21 cellular contexts compared by ENCODE assay signal in the genomic region with DNA sequence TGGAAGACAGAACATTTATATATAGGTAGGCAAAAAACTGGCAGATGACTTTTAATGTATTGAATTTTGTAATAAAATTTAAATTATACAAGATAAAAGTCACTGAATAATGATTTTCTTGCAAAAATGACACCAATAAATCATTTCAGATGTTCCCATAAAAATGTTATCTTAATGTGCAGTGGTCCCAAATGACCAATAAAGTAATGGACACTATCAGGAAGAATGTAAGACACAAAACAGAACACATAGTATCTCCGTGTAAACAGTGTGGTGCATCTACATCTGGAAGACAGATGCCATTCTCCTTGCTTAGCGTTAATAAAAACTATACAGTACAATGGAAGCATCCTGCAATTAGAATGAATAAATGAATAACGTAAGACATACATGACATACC. TPM values are rescaled to one million over a fixed set of nuclear protein-coding genes. Genes with fewer than 3 reads are reported as not detected.
"Had no signal": no experiment of that assay in that cellular context is flagged by ENCODE, and none has a peak within 500 bp of the region (broad histone marks: within the 10 kb centered on the region; RNA-seq: fewer than 3 reads in every experiment).

No MANE protein-coding gene starts in this region.

- H3K4me3 ChIP-seq: cardiac muscle cell had no signal

- DNase-seq: activated CD4-positive, alpha-beta T cell treated with anti-CD3 and anti-CD28 coated beads for 36 hours; activated CD8-positive, alpha-beta T cell treated with anti-CD3 and anti-CD28 coated beads for 36 hours; activated effector memory CD4-positive, alpha-beta T cell treated with anti-CD3 and anti-CD28 coated beads, Interleukin-2, amount 50 U/mL, for 16 hours; activated naive CD4-positive, alpha-beta T cell treated with Interleukin-2 at 50 U/mL for 16 hours; activated naive CD8-positive, alpha-beta T cell treated with anti-CD3 and anti-CD28 coated beads, Interleukin-2, amount 50 U/mL, for 24 hours; activated T-cell treated with anti-CD3 and anti-CD28 coated beads, Interleukin-2, amount 50 U/mL, for 4 hours; brain microvascular endothelial cell; cerebellar nuclear complex; MM.1S; NCI-H1105; NCI-H1436; NCI-H187; NCI-H2081; NCI-H446; NCI-H524; PC-3; SHP77 treated with DMSO at 0.1 percent for 48 hours; T-helper 1 cell had no signal

- H3K9me3 Mint-ChIP-seq: activated CD8-positive, alpha-beta T cell treated with anti-CD3 and anti-CD28 coated beads for 36 hours; activated naive CD4-positive, alpha-beta T cell treated with anti-CD3 and anti-CD28 coated beads, Interleukin-2, amount 50 U/mL, for 72 hours; activated naive CD8-positive, alpha-beta T cell treated with anti-CD3 and anti-CD28 coated beads, Interleukin-2, amount 50 U/mL, for 24 hours; activated T-cell treated with anti-CD3 and anti-CD28 coated beads, Interleukin-2, amount 50 U/mL, for 4 hours had no signal

- H3K4me1 Mint-ChIP-seq: activated CD4-positive, alpha-beta T cell treated with anti-CD3 and anti-CD28 coated beads for 36 hours; activated naive CD8-positive, alpha-beta T cell treated with anti-CD3 and anti-CD28 coated beads, Interleukin-2, amount 50 U/mL, for 24 hours had no signal

- H3K27me3 Mint-ChIP-seq: activated CD8-positive, alpha-beta T cell treated with anti-CD3 and anti-CD28 coated beads for 36 hours; activated naive CD8-positive, alpha-beta T cell treated with anti-CD3 and anti-CD28 coated beads, Interleukin-2, amount 50 U/mL, for 24 hours had no signal

- H3K27ac Mint-ChIP-seq: activated CD4-positive, alpha-beta T cell treated with anti-CD3 and anti-CD28 coated beads for 36 hours; activated CD8-positive, alpha-beta T cell treated with anti-CD3 and anti-CD28 coated beads for 36 hours; activated naive CD4-positive, alpha-beta T cell treated with anti-CD3 and anti-CD28 coated beads, Interleukin-2, amount 50 U/mL, for 72 hours; activated naive CD8-positive, alpha-beta T cell treated with anti-CD3 and anti-CD28 coated beads, Interleukin-2, amount 50 U/mL, for 24 hours had no signal

- H3K27ac ChIP-seq: brain microvascular endothelial cell, cardiac muscle cell, VCaP had no signal

- ATAC-seq: activated CD4-positive, alpha-beta T cell treated with anti-CD3 and anti-CD28 coated beads for 36 hours; activated CD8-positive, alpha-beta T cell treated with anti-CD3 and anti-CD28 coated beads for 36 hours; activated naive CD4-positive, alpha-beta T cell treated with anti-CD3 and anti-CD28 coated beads, Interleukin-2, amount 50 U/mL, for 72 hours; activated naive CD8-positive, alpha-beta T cell treated with anti-CD3 and anti-CD28 coated beads, Interleukin-2, amount 50 U/mL, for 24 hours; activated T-cell treated with anti-CD3 and anti-CD28 coated beads, Interleukin-2, amount 50 U/mL, for 4 hours; PC-3 had no signal

- H3K36me3 Mint-ChIP-seq: activated naive CD4-positive, alpha-beta T cell treated with anti-CD3 and anti-CD28 coated beads, Interleukin-2, amount 50 U/mL, for 72 hours had no signal

- H3K36me3 ChIP-seq: brain microvascular endothelial cell, cardiac muscle cell had no signal

- H3K4me3 Mint-ChIP-seq: activated CD4-positive, alpha-beta T cell treated with anti-CD3 and anti-CD28 coated beads for 36 hours; activated CD8-positive, alpha-beta T cell treated with anti-CD3 and anti-CD28 coated beads for 36 hours; activated naive CD8-positive, alpha-beta T cell treated with anti-CD3 and anti-CD28 coated beads, Interleukin-2, amount 50 U/mL, for 24 hours; activated T-cell treated with anti-CD3 and anti-CD28 coated beads, Interleukin-2, amount 50 U/mL, for 4 hours had no signal

- H3K27me3 ChIP-seq: brain microvascular endothelial cell, cardiac muscle cell had no signal

RNA-seq across cellular contexts. Expression of a gene that starts 41.5 kb away (rescaled TPM):
- total RNA-seq: activated CD4-positive, alpha-beta T cell treated with anti-CD3 and anti-CD28 coated beads for 36 hours; activated CD8-positive, alpha-beta T cell treated with anti-CD3 and anti-CD28 coated beads for 36 hours; activated naive CD4-positive, alpha-beta T cell treated with anti-CD3 and anti-CD28 coated beads, Interleukin-2, amount 50 U/mL, for 72 hours; PC-3 had no signal
